Comparison of ENCODE assay signal across 31 cellular contexts in genomic region chr18:4878480-4878879, GRCh38.
"Had no signal": no experiment of that assay in that cellular context is flagged by ENCODE, and none has a peak within 500 bp of the region (broad histone marks: within the 10 kb centered on the region; RNA-seq: fewer than 3 reads in every experiment).

No MANE protein-coding gene starts in this region.

- H3K9me3 ChIP-seq: neutrophil, pancreas, thyroid gland, vagina had no signal

- H3K4me1 ChIP-seq: esophagus muscularis mucosa, foreskin keratinocyte, gastroesophageal sphincter, heart right ventricle, lower lobe of right lung, pancreas, stomach, thyroid gland, vagina had no signal

- H3K27me3 Mint-ChIP-seq: dendritic cell treated with granulocyte-macrophage colony-stimulating factor and Interleukin-4, amounts not matched to agents 40 ng/mL and 50 ng/mL, for 4 days; naive B cell; natural killer cell treated with Interleukin-12 subunit alpha and Interleukin-12 subunit beta and Interleukin-15 and Interleukin-18, amount 100 ng/mL, for 72 hours; progenitor cell of endocrine pancreas had no signal

- H3K4me1 Mint-ChIP-seq: naive B cell; neural crest cell; stimulated activated effector memory CD8-positive, alpha-beta T cell treated with anti-CD3 and anti-CD28 coated beads, Interleukin-12 subunit alpha, Interleukin-12 subunit beta, amount 100 ng/mL, for 72 hours had no signal

- ATAC-seq: foreskin keratinocyte; gastroesophageal sphincter; heart right ventricle; left ventricle myocardium superior; lower lobe of right lung; mucosa of descending colon; natural killer cell treated with Interleukin-12 subunit alpha and Interleukin-12 subunit beta and Interleukin-15 and Interleukin-18, amount 100 ng/mL, for 72 hours; pancreas; sciatic nerve; stimulated activated effector memory CD8-positive, alpha-beta T cell treated with anti-CD3 and anti-CD28 coated beads, Interleukin-12 subunit alpha, Interleukin-12 subunit beta, amount 100 ng/mL, for 72 hours had no signal

- H3K36me3 Mint-ChIP-seq: naive B cell; stimulated activated effector memory CD8-positive, alpha-beta T cell treated with anti-CD3 and anti-CD28 coated beads, Interleukin-12 subunit alpha, Interleukin-12 subunit beta, amount 100 ng/mL, for 72 hours had no signal

- DNase-seq: effector CD8-positive, alpha-beta T cell; foreskin keratinocyte; glutamatergic neuron; heart right ventricle; hippocampal formation; left ventricle myocardium superior; lower lobe of right lung; mucosa of descending colon; naive B cell; pancreas; stimulated activated CD4-positive, alpha-beta T cell treated with anti-CD3 and anti-CD28 coated beads, Interleukin-12 subunit alpha, Interleukin-12 subunit beta, amount 100 ng/mL, for 4 hours; stimulated activated CD4-positive, alpha-beta T cell treated with anti-CD3 and anti-CD28 coated beads, Interleukin-2, amount 100 ng/mL, for 24 hours; stimulated activated CD4-positive, alpha-beta T cell treated with anti-CD3 and anti-CD28 coated beads, Interleukin-4, amount 100 ng/mL, for 24 hours; stimulated activated naive CD4-positive, alpha-beta T cell treated with Interleukin-2 at 50 U/mL for 16 hours; stomach; thyroid gland; trophoblast cell had no signal

- H3K36me3 ChIP-seq: esophagus muscularis mucosa, gastroesophageal sphincter, heart right ventricle, lower lobe of right lung, neutrophil, pancreas, stomach, thyroid gland, vagina had no signal

- H3K27ac ChIP-seq: esophagus muscularis mucosa, foreskin keratinocyte, gastroesophageal sphincter, heart right ventricle, lower lobe of right lung, neutrophil, pancreas, stomach, thyroid gland, vagina had no signal

- H3K27ac Mint-ChIP-seq: dendritic cell treated with granulocyte-macrophage colony-stimulating factor and Interleukin-4, amounts not matched to agents 40 ng/mL and 50 ng/mL, for 4 days; naive B cell; natural killer cell treated with Interleukin-12 subunit alpha and Interleukin-12 subunit beta and Interleukin-15 and Interleukin-18, amount 100 ng/mL, for 72 hours; progenitor cell of endocrine pancreas; stimulated activated effector memory CD8-positive, alpha-beta T cell treated with anti-CD3 and anti-CD28 coated beads, Interleukin-12 subunit alpha, Interleukin-12 subunit beta, amount 100 ng/mL, for 72 hours had no signal

- H3K4me2 ChIP-seq: smooth muscle cell had no signal

- FAIRE-seq: colon, endothelial cell of umbilical vein, keratinocyte, pancreas had no signal

- H3K27me3 ChIP-seq: esophagus muscularis mucosa, foreskin keratinocyte, gastroesophageal sphincter, heart right ventricle, neutrophil, pancreas, stomach, thyroid gland, vagina had no signal

- H3K4me3 ChIP-seq: esophagus muscularis mucosa, gastroesophageal sphincter, heart right ventricle, lower lobe of right lung, mucosa of descending colon, pancreas, smooth muscle cell, stomach, thyroid gland, vagina had no signal

- H3K4me3 Mint-ChIP-seq: dendritic cell treated with granulocyte-macrophage colony-stimulating factor and Interleukin-4, amounts not matched to agents 40 ng/mL and 50 ng/mL, for 4 days; natural killer cell treated with Interleukin-12 subunit alpha and Interleukin-12 subunit beta and Interleukin-15 and Interleukin-18, amount 100 ng/mL, for 72 hours; neural crest cell; stimulated activated effector memory CD8-positive, alpha-beta T cell treated with anti-CD3 and anti-CD28 coated beads, Interleukin-12 subunit alpha, Interleukin-12 subunit beta, amount 100 ng/mL, for 72 hours had no signal
